In the genomic region with DNA sequence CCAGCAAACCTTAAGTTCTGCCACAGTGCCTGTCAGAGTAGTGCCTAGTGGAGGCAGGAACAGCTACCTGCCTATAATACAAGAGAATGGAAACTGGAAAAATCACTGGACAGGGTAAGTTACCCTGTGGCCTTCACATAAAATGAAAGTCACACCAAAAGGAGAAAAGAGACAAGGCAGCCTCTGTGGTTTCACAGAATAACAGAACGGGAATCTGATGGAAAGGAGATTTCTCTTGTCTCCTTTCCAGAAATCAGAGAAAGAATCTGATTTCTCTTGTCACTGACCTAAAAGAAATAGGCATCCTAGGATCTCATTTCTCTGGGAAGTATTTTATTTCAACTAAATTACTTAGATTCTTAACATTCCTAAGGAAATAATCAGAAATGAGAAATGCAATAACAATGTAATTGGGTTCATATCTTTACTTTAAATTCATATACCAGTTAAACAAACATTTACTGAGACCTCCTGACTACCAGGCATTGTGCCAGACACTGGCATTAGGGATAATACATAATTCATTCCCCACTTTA, we compare ENCODE assay signal across 9 cellular contexts. TPM values are rescaled to one million over a fixed set of nuclear protein-coding genes. Genes with fewer than 3 reads are reported as not detected.
A peak's percentile ranks its signal among the peaks of the same experiment; 100 is the strongest.
DNase-seq lines count a peak whose midpoint lies in the region; ATAC-seq and TF ChIP-seq lines count a peak whose summit lies in the region.
"Had no signal": no experiment of that assay in that cellular context is flagged by ENCODE, and none has a peak within 500 bp of the region (broad histone marks: within the 10 kb centered on the region; RNA-seq: fewer than 3 reads in every experiment).

No MANE protein-coding gene starts in this region.

- H3K36me3 ChIP-seq in RWPE2 (ENCODE audit: low read depth) (no peaks in the 10 kb centered on the region), fibroblast of lung (ENCODE audit: control insufficient read depth, insufficient read depth, low read length) (no peaks in the 10 kb centered on the region)
- H3K36me3 ChIP-seq in effector memory CD4-positive, alpha-beta T cell (ENCODE audit: control insufficient read depth, insufficient read depth, low read length), result no peaks in the 10 kb centered on the region

- H2AFZ ChIP-seq in fibroblast of lung (ENCODE audit: low read length), result peak overlapping the region; percentile 48

- no peak overlapping the region for H3K4me3 Mint-ChIP-seq in CD14-positive monocyte

- no peak for TF ChIP-seq CTCF in RWPE2 (IDR thresholded peaks at IDR 0.05; ENCODE audit: poor library complexity, severe bottlenecking)
- no peak for TF ChIP-seq CTCF in fibroblast of lung (conservative IDR thresholded peaks at IDR 0.05 in 1 of 2, IDR thresholded peaks at IDR 0.05 in 1 of 2; ENCODE audit: low read depth in 1 of 2, low read length in 2 of 2)
- no peak for TF ChIP-seq CTCF in CD14-positive monocyte (IDR thresholded peaks at IDR 0.05)

- no peaks in the 10 kb centered on the region for H3K79me2 ChIP-seq in fibroblast of lung (ENCODE audit: control insufficient read depth, insufficient read depth, low read length)

- ATAC-seq in RWPE2 (ENCODE audit: low read depth) (peak; percentile 81), GM21717 (IDR thresholded peaks at IDR 0.05; ENCODE audit: unreplicated experiment) (no peak)
- ATAC-seq: heart right ventricle had no signal

- no peaks in the 10 kb centered on the region for H4K20me1 ChIP-seq in fibroblast of lung (ENCODE audit: control insufficient read depth, extremely low read depth, insufficient read depth, low read length)

- intact Hi-C loops in CD14-positive monocyte (cut with micrococcal nuclease), result no loop called here

- H3K4me3 ChIP-seq in RWPE2 (ENCODE audit: severe bottlenecking), result no peak overlapping the region
- no peak overlapping the region for H3K4me3 ChIP-seq in fibroblast of lung (replicated peaks in 1 of 4; ENCODE audit: control extremely low read depth in 1 of 4, insufficient read depth in 1 of 4, low read depth in 3 of 4, low read length in 4 of 4)
- H3K4me3 ChIP-seq in effector memory CD4-positive, alpha-beta T cell (ENCODE audit: insufficient read depth, low read depth, low read length, poor library complexity, severe bottlenecking), result no peak overlapping the region
- H3K4me3 ChIP-seq: heart right ventricle had no signal

- H3K9me3 Mint-ChIP-seq in CD14-positive monocyte, result peaks cover 0 to 2% (median 2%) of the 10 kb centered on the region in 7 donors

- peaks cover 34% of the 10 kb centered on the region for H3K4me1 ChIP-seq in RWPE2 (ENCODE audit: insufficient read depth, poor library complexity, severe bottlenecking)
- H3K4me1 ChIP-seq in fibroblast of lung (ENCODE audit: control insufficient read depth, extremely low read depth, insufficient read depth, low read length), result peaks cover 14% of the 10 kb centered on the region
- no peaks in the 10 kb centered on the region for H3K4me1 ChIP-seq in effector memory CD4-positive, alpha-beta T cell (ENCODE audit: control insufficient read depth, insufficient read depth, low read length, poor library complexity, severe bottlenecking)

- H3K27me3 ChIP-seq in RWPE2 (ENCODE audit: insufficient read depth, poor library complexity, severe bottlenecking) (no peaks in the 10 kb centered on the region), fibroblast of lung (ENCODE audit: control insufficient read depth, insufficient read depth, low read length) (no peaks in the 10 kb centered on the region)
- no peaks in the 10 kb centered on the region for H3K27me3 ChIP-seq in effector memory CD4-positive, alpha-beta T cell (replicated peaks; ENCODE audit: control insufficient read depth, insufficient read depth, low read length, poor library complexity, severe bottlenecking)
- H3K27me3 ChIP-seq: heart right ventricle had no signal

- H3K9me3 ChIP-seq in RWPE2 (ENCODE audit: severe bottlenecking) (no peaks in the 10 kb centered on the region), fibroblast of lung (ENCODE audit: control insufficient read depth, insufficient read depth, low read depth, low read length) (no peaks in the 10 kb centered on the region)
- H3K9me3 ChIP-seq in effector memory CD4-positive, alpha-beta T cell (ENCODE audit: control insufficient read depth, low read length), result no peaks in the 10 kb centered on the region
- H3K9me3 ChIP-seq: heart right ventricle had no signal

- H3K27ac ChIP-seq in RWPE2 (ENCODE audit: poor library complexity, severe bottlenecking), result peak overlapping the region; percentile 98
- H3K27ac ChIP-seq in fibroblast of lung (ENCODE audit: insufficient read depth, low read length), result peak overlapping the region; percentile 75
- no peak overlapping the region for H3K27ac ChIP-seq in effector memory CD4-positive, alpha-beta T cell (ENCODE audit: insufficient read depth, low read length, poor library complexity, severe bottlenecking)
- H3K27ac ChIP-seq: heart right ventricle had no signal

- H3K36me3 Mint-ChIP-seq in CD14-positive monocyte, result peaks cover 14 to 18% of the 10 kb centered on the region in 2 donors

- no peak overlapping the region for H3K27ac Mint-ChIP-seq in CD14-positive monocyte

- H3K27me3 Mint-ChIP-seq in CD14-positive monocyte (ENCODE audit: low read depth in 3 of 3), result peaks cover 0 to 2% (median 0%) of the 10 kb centered on the region in 3 donors

- peak overlapping the region; percentile 26 for H3K4me2 ChIP-seq in fibroblast of lung (ENCODE audit: extremely low read depth, insufficient read depth, low read length)

- no peak overlapping the region for H3K9ac ChIP-seq in fibroblast of lung (ENCODE audit: insufficient read depth, low read length)

- DNase-seq in GM03348 (ENCODE audit: low spot score) (peak; percentile 59), RWPE2 (ENCODE audit: low spot score) (peak; percentile 61), fibroblast of lung (ENCODE audit: low read depth in 2 of 2) (peak; percentile 63 to 78), renal cortical epithelial cell (ENCODE audit: low read depth) (peak; percentile 85), CD14-positive monocyte (ENCODE audit: low spot score) (no peak)
- DNase-seq in activated T-cell treated with anti-CD3 and anti-CD28 coated beads, Interleukin-2, amount 50 U/mL, for 1 hour, result no peak
- DNase-seq in effector memory CD4-positive, alpha-beta T cell, result no peak
- DNase-seq: heart right ventricle had no signal

- peaks cover 2% of the 10 kb centered on the region for H3K4me1 Mint-ChIP-seq in CD14-positive monocyte

RNA-seq across cellular contexts. Expression of gene PRCP, which starts 41.6 kb away (rescaled TPM):
- total RNA-seq in fibroblast of lung (46.5 and 107 TPM in 2 replicates), renal cortical epithelial cell (32.1 and 79.7 TPM in 2 replicates)
- polyA plus RNA-seq in fibroblast of lung (134 and 167 TPM in 2 replicates), CD14-positive monocyte (100 to 1,000 TPM; 186 to 228 TPM)
- 77.0 and 86.8 TPM in 2 replicates for polyA plus RNA-seq in fibroblast of lung (2012)
- 16.2 and 18.3 TPM in 2 replicates for polyA minus RNA-seq in fibroblast of lung (ENCODE audit: low replicate concordance)

RNA-seq across cellular contexts. Expression of gene DDIAS, which starts 42.9 kb away (rescaled TPM):
- 0.26 and 2.3 TPM in 2 replicates for total RNA-seq in fibroblast of lung
- polyA plus RNA-seq in fibroblast of lung, result 3.0 and 12.2 TPM in 2 replicates
- polyA plus RNA-seq in fibroblast of lung (2012), result 2.4 and 5.6 TPM in 2 replicates
- 3.8 and 6.3 TPM in 2 replicates for polyA minus RNA-seq in fibroblast of lung (ENCODE audit: low replicate concordance)
- 0.99 and 8.5 TPM in 2 replicates for total RNA-seq in renal cortical epithelial cell
- 10 to 100 TPM; 13.5 to 14.1 TPM for polyA plus RNA-seq in CD14-positive monocyte

Comparison
In these comparisons a context has a peak if more than half of its experiments do, and no peak if none do; other contexts are left out.
1. DNase-seq: peak in GM03348 (single experiment), RWPE2 (single experiment), fibroblast of lung (2 of 2) and renal cortical epithelial cell (single experiment); none in activated T-cell treated with anti-CD3 and anti-CD28 coated beads, Interleukin-2, amount 50 U/mL, for 1 hour (single experiment), effector memory CD4-positive, alpha-beta T cell (0 of 3) and CD14-positive monocyte (single experiment).